In the genomic region with DNA sequence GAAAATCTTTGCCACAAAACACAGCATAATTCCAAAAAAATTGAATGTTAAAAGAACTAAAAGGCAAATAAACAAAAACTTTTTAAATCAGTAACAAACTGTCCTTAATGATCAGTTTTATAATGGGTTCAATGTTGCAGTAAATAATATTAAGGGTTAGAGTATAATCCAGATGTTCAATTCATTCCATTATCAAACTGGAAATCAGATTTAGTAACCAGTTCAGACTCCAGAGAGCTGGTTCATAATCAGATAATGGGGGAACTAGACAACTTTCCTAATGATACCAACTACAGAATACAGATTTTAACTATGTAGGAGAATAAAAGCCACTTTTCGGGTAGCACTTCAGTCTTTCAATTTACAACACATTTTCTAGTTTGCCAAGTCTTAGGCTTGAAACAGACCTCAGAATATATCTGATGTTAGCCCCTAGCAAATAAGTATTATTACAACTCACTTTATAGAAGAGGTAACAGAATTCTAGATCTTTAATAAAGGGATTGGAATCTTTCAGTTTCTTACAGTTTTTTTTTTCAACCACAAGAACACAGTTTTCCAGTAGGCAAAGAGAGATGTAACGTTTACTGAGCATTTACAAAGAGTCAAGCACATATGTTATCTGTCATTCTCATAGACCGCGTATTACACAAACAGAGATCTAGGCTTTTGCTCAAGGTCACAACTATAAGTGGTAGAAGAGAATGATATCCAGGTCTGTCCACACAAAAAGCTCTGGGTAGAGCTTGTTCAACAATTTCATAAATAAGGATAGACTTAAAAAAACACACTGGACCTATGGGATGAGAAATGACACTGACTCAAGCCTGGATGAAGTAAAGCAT, we compare ENCODE assay signal across 8 cellular contexts. TPM values are rescaled to one million over a fixed set of nuclear protein-coding genes. Genes with fewer than 3 reads are reported as not detected.
DNase-seq lines count a peak whose midpoint lies in the region; ATAC-seq and TF ChIP-seq lines count a peak whose summit lies in the region.

No MANE protein-coding gene starts in this region.

- peaks cover 32% of the 10 kb centered on the region for H3K4me1 Mint-ChIP-seq in activated CD8-positive, alpha-beta memory T cell treated with anti-CD3 and anti-CD28 coated beads, Interleukin-2, amount 10 ng/mL, durations not matched to agents 7 days and 5 days
- H3K4me1 Mint-ChIP-seq in osteocyte (ENCODE audit: unreplicated experiment) = peaks cover 39% of the 10 kb centered on the region

- H3K36me3 Mint-ChIP-seq in activated CD8-positive, alpha-beta memory T cell treated with anti-CD3 and anti-CD28 coated beads, Interleukin-2, amount 10 ng/mL, durations not matched to agents 7 days and 5 days = peaks cover 5% of the 10 kb centered on the region
- no peaks in the 10 kb centered on the region for H3K36me3 Mint-ChIP-seq in osteocyte (ENCODE audit: unreplicated experiment)

- H3K4me3 ChIP-seq in epithelial cell of esophagus (ENCODE audit: low read length) = peak overlapping the region; percentile 80

- no peak for TF ChIP-seq CTCF in epithelial cell of esophagus (IDR thresholded peaks at IDR 0.05; ENCODE audit: insufficient read depth, low read depth, low read length, missing control alignments)
- TF ChIP-seq CTCF in osteocyte (IDR thresholded peaks at IDR 0.05) = no peak

- H3K4me3 Mint-ChIP-seq in activated CD8-positive, alpha-beta memory T cell treated with anti-CD3 and anti-CD28 coated beads, Interleukin-2, amount 10 ng/mL, durations not matched to agents 7 days and 5 days = peak overlapping the region; percentile 91
- peak overlapping the region; percentile 89 for H3K4me3 Mint-ChIP-seq in osteocyte (ENCODE audit: unreplicated experiment)

- no peaks in the 10 kb centered on the region for H3K27me3 Mint-ChIP-seq in activated CD8-positive, alpha-beta memory T cell treated with anti-CD3 and anti-CD28 coated beads, Interleukin-2, amount 10 ng/mL, durations not matched to agents 7 days and 5 days
- H3K27me3 Mint-ChIP-seq in osteocyte (ENCODE audit: unreplicated experiment) = no peaks in the 10 kb centered on the region

- H3K27ac Mint-ChIP-seq in activated CD8-positive, alpha-beta memory T cell treated with anti-CD3 and anti-CD28 coated beads, Interleukin-2, amount 10 ng/mL, durations not matched to agents 7 days and 5 days = peak overlapping the region; percentile 97
- H3K27ac Mint-ChIP-seq in osteocyte (ENCODE audit: unreplicated experiment) = peak overlapping the region; percentile 100

- CTCF ChIA-PET in activated CD8-positive, alpha-beta memory T cell treated with anti-CD3 and anti-CD28 coated beads, Interleukin-2, amount 10 ng/mL, durations not matched to agents 7 days and 5 days (lab: Charles Lee) = interaction anchor here (0.9 to 3.4 kb wide), 7 partner anchors 13 to 219 kb away, joined by 3 to 26 read pairs (median 3); no protein-coding TSS in a partner anchor

- DNase-seq in activated CD8-positive, alpha-beta memory T cell treated with anti-CD3 and anti-CD28 coated beads, Interleukin-2, amount 10 ng/mL, durations not matched to agents 7 days and 5 days = no peak
- no peak for DNase-seq in activated CD8-positive, alpha-beta memory T cell treated with anti-CD3 and anti-CD28 coated beads, Interleukin-2, amount 50 U/mL, for 48 hours
- DNase-seq in RPMI7951 (ENCODE audit: low read depth) (peak; percentile 31), epithelial cell of esophagus (ENCODE audit: low read depth) (peak; percentile 52), osteocyte (ENCODE audit: extremely low spot score, unreplicated experiment) (no peak), HuH-7 (ENCODE audit: low spot score) (no peak), DMS 273 (lab: John Stamatoyannopoulos, UW; ENCODE audit: unreplicated experiment) (no peak)

- H3K9me3 Mint-ChIP-seq in activated CD8-positive, alpha-beta memory T cell treated with anti-CD3 and anti-CD28 coated beads, Interleukin-2, amount 10 ng/mL, durations not matched to agents 7 days and 5 days (ENCODE audit: low read depth) = no peaks in the 10 kb centered on the region
- no peaks in the 10 kb centered on the region for H3K9me3 Mint-ChIP-seq in osteocyte (ENCODE audit: unreplicated experiment)

- ATAC-seq in activated CD8-positive, alpha-beta memory T cell treated with anti-CD3 and anti-CD28 coated beads, Interleukin-2, amount 10 ng/mL, durations not matched to agents 7 days and 5 days = no peak
- ATAC-seq in GM19328 (IDR thresholded peaks at IDR 0.05; ENCODE audit: unreplicated experiment) = no peak

RNA-seq across cellular contexts. Expression of gene DCAF6, which starts 1.9 kb away (rescaled TPM):
- 10 to 100 TPM; 27.5 to 31.1 TPM for total RNA-seq in activated CD8-positive, alpha-beta memory T cell treated with anti-CD3 and anti-CD28 coated beads, Interleukin-2, amount 10 ng/mL, durations not matched to agents 7 days and 5 days
- 34.8 and 42.7 TPM in 2 replicates for total RNA-seq in RPMI7951 (2014; rRNA removed; shearing (Covaris generic))
- 56.8 and 60.9 TPM in 2 replicates for total RNA-seq in osteocyte

RNA-seq across cellular contexts. Expression of gene MPC2, which starts 2.2 kb away (rescaled TPM):
- 10 to 100 TPM; 59.3 to 64.0 TPM for total RNA-seq in activated CD8-positive, alpha-beta memory T cell treated with anti-CD3 and anti-CD28 coated beads, Interleukin-2, amount 10 ng/mL, durations not matched to agents 7 days and 5 days
- total RNA-seq in RPMI7951 (2014; rRNA removed; shearing (Covaris generic)) = 55.2 and 65.0 TPM in 2 replicates
- 48.2 and 50.8 TPM in 2 replicates for total RNA-seq in osteocyte

RNA-seq across cellular contexts. Expression of gene ADCY10, which starts 20.7 kb away (rescaled TPM):
- under 1 TPM; 0.07 to 0.32 TPM for total RNA-seq in activated CD8-positive, alpha-beta memory T cell treated with anti-CD3 and anti-CD28 coated beads, Interleukin-2, amount 10 ng/mL, durations not matched to agents 7 days and 5 days
- total RNA-seq in RPMI7951 (2014; rRNA removed; shearing (Covaris generic)) = under 0.01 and 0.20 TPM in 2 replicates
- total RNA-seq in osteocyte = 0.10 and 0.94 TPM in 2 replicates

Comparison
In these comparisons a context has a peak if more than half of its experiments do, and no peak if none do; other contexts are left out.
1. DNase-seq: peak in RPMI7951 (single experiment) and epithelial cell of esophagus (single experiment); none in activated CD8-positive, alpha-beta memory T cell treated with anti-CD3 and anti-CD28 coated beads, Interleukin-2, amount 10 ng/mL, durations not matched to agents 7 days and 5 days (single experiment), activated CD8-positive, alpha-beta memory T cell treated with anti-CD3 and anti-CD28 coated beads, Interleukin-2, amount 50 U/mL, for 48 hours (single experiment), osteocyte (single experiment), HuH-7 (single experiment) and DMS 273 (single experiment).